In the genomic region with DNA sequence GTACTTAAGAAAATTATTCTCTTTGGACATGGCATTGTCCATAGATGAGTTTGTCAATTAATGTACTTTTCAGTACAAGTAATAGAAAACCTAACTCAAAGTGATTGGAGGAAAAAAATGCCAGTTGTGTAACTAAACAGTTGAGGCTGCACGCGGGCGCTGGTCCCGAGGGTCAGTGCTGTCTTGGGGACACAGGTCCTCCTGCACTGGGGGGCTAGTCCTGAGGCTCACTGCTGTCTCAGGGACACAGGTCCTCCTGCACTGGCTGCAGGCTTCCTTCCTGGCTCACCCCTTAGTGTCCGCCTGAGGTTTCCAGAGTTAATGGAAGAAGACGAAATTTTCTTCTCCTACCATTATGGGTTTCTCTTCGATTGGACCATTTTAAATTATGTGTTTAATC, we compare ENCODE assay signal across 7 cellular contexts.
"Had no signal": no experiment of that assay in that cellular context is flagged by ENCODE, and none has a peak within 500 bp of the region (broad histone marks: within the 10 kb centered on the region; RNA-seq: fewer than 3 reads in every experiment).

No MANE protein-coding gene starts in this region.

- H3K27ac Mint-ChIP-seq: IgD-negative memory B cell had no signal

- H3K4me3 Mint-ChIP-seq: IgD-negative memory B cell had no signal

- FAIRE-seq: HepG2, HTR-8/SVneo, K562 had no signal

- DNase-seq: IMR-90, KBM-7 had no signal

- H3K27me3 Mint-ChIP-seq: IgD-negative memory B cell had no signal

- H3K36me3 Mint-ChIP-seq: IgD-negative memory B cell had no signal

- H3K4me3 ChIP-seq: K562 had no signal

- H3K4me1 Mint-ChIP-seq: IgD-negative memory B cell had no signal

- ATAC-seq: HepG2, K562 had no signal

- H3K27ac ChIP-seq: HL-60 had no signal

- H3K9me3 Mint-ChIP-seq: IgD-negative memory B cell had no signal
